ENCODE assay signal across 23 cellular contexts in the genomic region with DNA sequence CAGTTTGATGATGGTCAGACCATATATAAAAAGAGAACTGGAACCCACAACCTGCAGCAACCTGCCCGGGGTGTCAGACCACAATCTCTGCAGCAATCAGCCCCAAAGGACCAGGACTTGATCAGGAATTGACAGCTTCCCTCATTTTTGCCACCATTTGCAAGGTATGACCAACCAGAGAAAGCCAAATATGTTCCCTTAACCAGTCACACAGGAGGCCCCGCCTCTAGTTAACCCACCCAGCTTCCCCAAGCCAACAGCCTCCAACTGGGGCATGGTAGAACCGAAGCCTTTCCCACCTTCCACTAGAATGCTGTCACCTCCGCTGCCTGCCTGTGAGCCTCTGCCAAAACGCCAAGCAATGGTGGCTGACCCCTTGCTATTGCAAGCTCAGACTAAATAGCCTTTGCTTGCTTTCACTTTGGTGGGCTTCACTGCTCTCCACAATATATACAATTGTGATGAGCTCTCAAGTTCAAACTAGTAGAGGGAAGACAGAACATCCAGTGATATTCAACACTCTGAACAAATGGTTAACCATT.
"Had no signal": no experiment of that assay in that cellular context is flagged by ENCODE, and none has a peak within 500 bp of the region (broad histone marks: within the 10 kb centered on the region; RNA-seq: fewer than 3 reads in every experiment).

No MANE protein-coding gene starts in this region.

- H3K4me3 ChIP-seq: K562, Peyer's patch, SJSA1 had no signal

- H3K27ac ChIP-seq: brain microvascular endothelial cell, Peyer's patch, RWPE1, SJSA1 had no signal

- H3K9me3 Mint-ChIP-seq: activated naive CD4-positive, alpha-beta T cell treated with anti-CD3 and anti-CD28 coated beads, Interleukin-2, amount 10 ng/mL, durations not matched to agents 7 days and 5 days; activated T-cell treated with anti-CD3 and anti-CD28 coated beads, Interleukin-2, amount 50 U/mL, for 24 hours had no signal

- ATAC-seq: K562, SK-N-SH treated with all-trans-retinoic acid at 6 μM for 48 hours had no signal

- H3K4me1 ChIP-seq: Peyer's patch, SJSA1 had no signal

- H3K36me3 Mint-ChIP-seq: activated naive CD4-positive, alpha-beta T cell treated with anti-CD3 and anti-CD28 coated beads, Interleukin-2, amount 10 ng/mL, durations not matched to agents 7 days and 5 days; activated naive CD8-positive, alpha-beta T cell treated with anti-CD3 and anti-CD28 coated beads for 36 hours had no signal

- H3K36me3 ChIP-seq: brain microvascular endothelial cell, Peyer's patch, SJSA1 had no signal

- DNase-seq: activated CD4-positive, alpha-beta T cell treated with anti-CD3 and anti-CD28 coated beads for 1 hour; activated CD4-positive, alpha-beta T cell treated with anti-CD3 and anti-CD28 coated beads, Interleukin-2, amount 10 ng/mL, durations not matched to agents 24 days and 14 days; activated CD4-positive, alpha-beta T cell treated with anti-CD3 and anti-CD28 coated beads, Interleukin-2, amount 50 U/mL, for 48 hours; activated gamma-delta T cell treated with Interleukin-2 at 50 U/mL for 16 hours; activated naive CD4-positive, alpha-beta T cell treated with anti-CD3 and anti-CD28 coated beads, Interleukin-2, amount 10 ng/mL, durations not matched to agents 7 days and 5 days; activated naive CD8-positive, alpha-beta T cell treated with anti-CD3 and anti-CD28 coated beads for 36 hours; activated T-cell treated with anti-CD3 and anti-CD28 coated beads, Interleukin-2, amount 50 U/mL, for 24 hours; brain microvascular endothelial cell; Karpas-422; NCI-H1105 treated with DMSO at 0.1 percent for 48 hours; NCI-H1436 treated with DMSO at 0.1 percent for 48 hours; NCI-H187; NCI-H2081; NCI-H510A treated with DMSO at 0.1 percent for 48 hours; NCI-H69; Peyer's patch; SHP77 had no signal

- H3K4me3 Mint-ChIP-seq: activated CD4-positive, alpha-beta T cell treated with anti-CD3 and anti-CD28 coated beads, Interleukin-2, amount 10 ng/mL, durations not matched to agents 24 days and 14 days; activated naive CD4-positive, alpha-beta T cell treated with anti-CD3 and anti-CD28 coated beads, Interleukin-2, amount 10 ng/mL, durations not matched to agents 7 days and 5 days; activated naive CD8-positive, alpha-beta T cell treated with anti-CD3 and anti-CD28 coated beads for 36 hours; activated T-cell treated with anti-CD3 and anti-CD28 coated beads, Interleukin-2, amount 50 U/mL, for 24 hours; activated T-helper 1 cell treated with anti-CD3 and anti-CD28 coated beads, Interleukin-12 subunit alpha, Interleukin-12 subunit beta, Interleukin-2, Interleukin-4 antibody, amounts not matched to agents 30 ng/mL and 10 ng/mL and 1 ng/mL, durations not matched to agents 14 hours and 24 hours and 36 hours; T-helper 1 cell treated with Interleukin-12 subunit alpha and Interleukin-12 subunit beta and Interleukin-4 antibody, amounts not matched to agents 30 μg/mL and 1 μg/mL, for 36 hours had no signal

- H3K4me1 Mint-ChIP-seq: activated naive CD4-positive, alpha-beta T cell treated with anti-CD3 and anti-CD28 coated beads, Interleukin-2, amount 10 ng/mL, durations not matched to agents 7 days and 5 days had no signal

- H3K27ac Mint-ChIP-seq: activated CD4-positive, alpha-beta T cell treated with anti-CD3 and anti-CD28 coated beads, Interleukin-2, amount 10 ng/mL, durations not matched to agents 24 days and 14 days; activated naive CD4-positive, alpha-beta T cell treated with anti-CD3 and anti-CD28 coated beads, Interleukin-2, amount 10 ng/mL, durations not matched to agents 7 days and 5 days; activated naive CD8-positive, alpha-beta T cell treated with anti-CD3 and anti-CD28 coated beads for 36 hours; activated T-cell treated with anti-CD3 and anti-CD28 coated beads, Interleukin-2, amount 50 U/mL, for 24 hours; activated T-helper 1 cell treated with anti-CD3 and anti-CD28 coated beads, Interleukin-12 subunit alpha, Interleukin-12 subunit beta, Interleukin-2, Interleukin-4 antibody, amounts not matched to agents 30 ng/mL and 10 ng/mL and 1 ng/mL, durations not matched to agents 14 hours and 24 hours and 36 hours had no signal

- H3K27me3 ChIP-seq: Peyer's patch had no signal

- H3K9me3 ChIP-seq: Peyer's patch, SJSA1 had no signal
